Comparison of ENCODE assay signal across 1 cellular context in the genomic region with DNA sequence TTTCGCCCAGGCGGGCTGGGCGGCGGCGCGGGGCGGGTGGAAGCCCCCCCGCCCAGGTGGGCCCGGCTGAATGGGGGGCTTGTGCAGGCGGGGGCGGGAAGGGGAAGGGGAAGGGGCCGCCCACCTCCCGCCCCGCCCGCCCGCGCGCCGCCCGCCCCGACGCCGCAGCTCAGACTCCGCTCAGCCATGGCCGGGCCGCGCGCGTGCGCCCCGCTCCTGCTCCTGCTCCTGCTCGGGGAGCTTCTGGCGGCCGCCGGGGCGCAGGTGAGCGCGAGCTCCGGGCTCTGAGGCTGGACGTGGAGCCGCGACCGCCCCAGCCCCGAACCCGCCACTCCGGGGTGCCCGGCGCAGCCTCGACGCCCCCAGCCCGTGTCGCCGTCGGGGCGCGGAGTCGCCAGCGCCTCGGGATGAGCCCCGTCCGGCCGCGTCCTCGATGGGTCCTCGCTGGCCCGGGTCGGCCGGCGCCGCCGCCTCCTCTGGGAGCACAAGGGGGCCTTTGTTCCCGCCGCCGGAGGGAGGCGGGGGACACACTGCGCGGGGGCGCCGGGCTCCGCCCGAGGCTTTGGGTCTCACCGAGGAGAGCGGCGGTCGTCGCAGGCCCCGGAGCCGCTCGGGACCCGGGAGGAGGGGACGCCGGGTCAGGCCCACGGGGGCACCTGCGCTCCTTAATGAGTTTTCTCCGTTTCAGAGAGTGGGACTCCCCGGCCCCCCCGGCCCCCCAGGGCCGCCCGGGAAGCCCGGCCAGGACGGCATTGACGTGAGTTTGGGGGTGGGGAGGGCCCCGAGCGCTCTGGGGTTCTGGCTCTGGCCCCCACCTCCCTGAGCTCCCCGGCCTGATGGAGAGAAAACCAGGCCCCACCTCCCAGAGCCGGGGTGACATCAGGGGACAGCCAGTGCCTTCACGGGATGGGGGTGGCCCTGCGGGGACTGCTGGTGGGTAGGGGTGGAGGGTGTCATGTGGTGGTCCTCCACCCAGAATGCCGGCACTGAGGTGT.
TF ChIP-seq lines count a peak whose summit lies in the region.

A gene (plus strand): TSS at position 172 of the 995 bp plus-strand sequence. CDS start 15 bp downstream, at position 187.

TF ChIP-seq in HepG2, 621 proteins besides CTCF, POLR2A, EP300 and RAD21 (continued from another document and continues in another):
- TF ChIP-seq, protein P1, sequence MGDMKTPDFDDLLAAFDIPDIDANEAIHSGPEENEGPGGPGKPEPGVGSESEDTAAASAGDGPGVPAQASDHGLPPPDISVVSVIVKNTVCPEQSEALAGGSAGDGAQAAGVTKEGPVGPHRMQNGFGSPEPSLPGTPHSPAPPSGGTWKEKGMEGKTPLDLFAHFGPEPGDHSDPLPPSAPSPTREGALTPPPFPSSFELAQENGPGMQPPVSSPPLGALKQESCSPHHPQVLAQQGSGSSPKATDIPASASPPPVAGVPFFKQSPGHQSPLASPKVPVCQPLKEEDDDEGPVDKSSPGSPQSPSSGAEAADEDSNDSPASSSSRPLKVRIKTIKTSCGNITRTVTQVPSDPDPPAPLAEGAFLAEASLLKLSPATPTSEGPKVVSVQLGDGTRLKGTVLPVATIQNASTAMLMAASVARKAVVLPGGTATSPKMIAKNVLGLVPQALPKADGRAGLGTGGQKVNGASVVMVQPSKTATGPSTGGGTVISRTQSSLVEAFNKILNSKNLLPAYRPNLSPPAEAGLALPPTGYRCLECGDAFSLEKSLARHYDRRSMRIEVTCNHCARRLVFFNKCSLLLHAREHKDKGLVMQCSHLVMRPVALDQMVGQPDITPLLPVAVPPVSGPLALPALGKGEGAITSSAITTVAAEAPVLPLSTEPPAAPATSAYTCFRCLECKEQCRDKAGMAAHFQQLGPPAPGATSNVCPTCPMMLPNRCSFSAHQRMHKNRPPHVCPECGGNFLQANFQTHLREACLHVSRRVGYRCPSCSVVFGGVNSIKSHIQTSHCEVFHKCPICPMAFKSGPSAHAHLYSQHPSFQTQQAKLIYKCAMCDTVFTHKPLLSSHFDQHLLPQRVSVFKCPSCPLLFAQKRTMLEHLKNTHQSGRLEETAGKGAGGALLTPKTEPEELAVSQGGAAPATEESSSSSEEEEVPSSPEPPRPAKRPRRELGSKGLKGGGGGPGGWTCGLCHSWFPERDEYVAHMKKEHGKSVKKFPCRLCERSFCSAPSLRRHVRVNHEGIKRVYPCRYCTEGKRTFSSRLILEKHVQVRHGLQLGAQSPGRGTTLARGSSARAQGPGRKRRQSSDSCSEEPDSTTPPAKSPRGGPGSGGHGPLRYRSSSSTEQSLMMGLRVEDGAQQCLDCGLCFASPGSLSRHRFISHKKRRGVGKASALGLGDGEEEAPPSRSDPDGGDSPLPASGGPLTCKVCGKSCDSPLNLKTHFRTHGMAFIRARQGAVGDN (CRISPR knock-in tag; IDR thresholded peaks at IDR 0.05): 0 out of 2 replicates have a peak, but pooled peaks have one; percentile 13
- TF ChIP-seq MZF1 (CRISPR knock-in tag; IDR thresholded peaks at IDR 0.05; ENCODE audit: borderline replicate concordance) (peak; percentile 82; the same call in 1 of the 2 replicates), NFKBIZ (CRISPR knock-in tag; IDR thresholded peaks at IDR 0.05) (no peak), ZNF605 (CRISPR knock-in tag; IDR thresholded peaks at IDR 0.05) (no peak), ZNF569 (CRISPR knock-in tag; IDR thresholded peaks at IDR 0.05; ENCODE audit: borderline replicate concordance) (no peak), GTF2F1 (IDR thresholded peaks at IDR 0.05; ENCODE audit: low read length) (no peak), ZSCAN21 (CRISPR knock-in tag; IDR thresholded peaks at IDR 0.05; ENCODE audit: borderline replicate concordance) (peak; percentile 32; the same call in 1 of the 2 replicates), RNF2 (conservative IDR thresholded peaks at IDR 0.05; ENCODE audit: low read depth) (peak; percentile 72; the same call in 1 of the 2 replicates), ZNF678 (CRISPR knock-in tag; IDR thresholded peaks at IDR 0.05) (no peak), JUNB (CRISPR knock-in tag; IDR thresholded peaks at IDR 0.05; ENCODE audit: borderline replicate concordance) (no peak), STAG1 (CRISPR knock-in tag; IDR thresholded peaks at IDR 0.05) (no peak), ZNF747 (CRISPR knock-in tag; IDR thresholded peaks at IDR 0.05; ENCODE audit: borderline replicate concordance) (no peak), BRCA1 (CRISPR knock-in tag; IDR thresholded peaks at IDR 0.05) (no peak), CREB1 (IDR thresholded peaks at IDR 0.05) (no peak), CREB1 (CRISPR knock-in tag; IDR thresholded peaks at IDR 0.05) (no peak), WIZ (CRISPR knock-in tag; IDR thresholded peaks at IDR 0.05) (no peak), ZBTB38 (CRISPR knock-in tag; IDR thresholded peaks at IDR 0.05) (no peak), ESRRA (CRISPR knock-in tag; IDR thresholded peaks at IDR 0.05; ENCODE audit: low read depth) (no peak), ZNF260 (CRISPR knock-in tag; IDR thresholded peaks at IDR 0.05; ENCODE audit: borderline replicate concordance, low read depth) (no peak)
- TF ChIP-seq, protein P2, sequence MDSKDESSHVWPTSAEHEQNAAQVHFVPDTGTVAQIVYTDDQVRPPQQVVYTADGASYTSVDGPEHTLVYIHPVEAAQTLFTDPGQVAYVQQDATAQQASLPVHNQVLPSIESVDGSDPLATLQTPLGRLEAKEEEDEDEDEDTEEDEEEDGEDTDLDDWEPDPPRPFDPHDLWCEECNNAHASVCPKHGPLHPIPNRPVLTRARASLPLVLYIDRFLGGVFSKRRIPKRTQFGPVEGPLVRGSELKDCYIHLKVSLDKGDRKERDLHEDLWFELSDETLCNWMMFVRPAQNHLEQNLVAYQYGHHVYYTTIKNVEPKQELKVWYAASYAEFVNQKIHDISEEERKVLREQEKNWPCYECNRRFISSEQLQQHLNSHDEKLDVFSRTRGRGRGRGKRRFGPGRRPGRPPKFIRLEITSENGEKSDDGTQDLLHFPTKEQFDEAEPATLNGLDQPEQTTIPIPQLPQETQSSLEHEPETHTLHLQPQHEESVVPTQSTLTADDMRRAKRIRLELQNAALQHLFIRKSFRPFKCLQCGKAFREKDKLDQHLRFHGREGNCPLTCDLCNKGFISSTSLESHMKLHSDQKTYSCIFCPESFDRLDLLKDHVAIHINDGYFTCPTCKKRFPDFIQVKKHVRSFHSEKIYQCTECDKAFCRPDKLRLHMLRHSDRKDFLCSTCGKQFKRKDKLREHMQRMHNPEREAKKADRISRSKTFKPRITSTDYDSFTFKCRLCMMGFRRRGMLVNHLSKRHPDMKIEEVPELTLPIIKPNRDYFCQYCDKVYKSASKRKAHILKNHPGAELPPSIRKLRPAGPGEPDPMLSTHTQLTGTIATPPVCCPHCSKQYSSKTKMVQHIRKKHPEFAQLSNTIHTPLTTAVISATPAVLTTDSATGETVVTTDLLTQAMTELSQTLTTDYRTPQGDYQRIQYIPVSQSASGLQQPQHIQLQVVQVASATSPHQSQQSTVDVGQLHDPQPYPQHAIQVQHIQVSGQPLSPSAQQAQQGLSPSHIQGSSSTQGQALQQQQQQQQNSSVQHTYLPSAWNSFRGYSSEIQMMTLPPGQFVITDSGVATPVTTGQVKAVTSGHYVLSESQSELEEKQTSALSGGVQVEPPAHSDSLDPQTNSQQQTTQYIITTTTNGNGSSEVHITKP (CRISPR knock-in tag; IDR thresholded peaks at IDR 0.05; ENCODE audit: low read depth): no peak
- TF ChIP-seq, protein P3, sequence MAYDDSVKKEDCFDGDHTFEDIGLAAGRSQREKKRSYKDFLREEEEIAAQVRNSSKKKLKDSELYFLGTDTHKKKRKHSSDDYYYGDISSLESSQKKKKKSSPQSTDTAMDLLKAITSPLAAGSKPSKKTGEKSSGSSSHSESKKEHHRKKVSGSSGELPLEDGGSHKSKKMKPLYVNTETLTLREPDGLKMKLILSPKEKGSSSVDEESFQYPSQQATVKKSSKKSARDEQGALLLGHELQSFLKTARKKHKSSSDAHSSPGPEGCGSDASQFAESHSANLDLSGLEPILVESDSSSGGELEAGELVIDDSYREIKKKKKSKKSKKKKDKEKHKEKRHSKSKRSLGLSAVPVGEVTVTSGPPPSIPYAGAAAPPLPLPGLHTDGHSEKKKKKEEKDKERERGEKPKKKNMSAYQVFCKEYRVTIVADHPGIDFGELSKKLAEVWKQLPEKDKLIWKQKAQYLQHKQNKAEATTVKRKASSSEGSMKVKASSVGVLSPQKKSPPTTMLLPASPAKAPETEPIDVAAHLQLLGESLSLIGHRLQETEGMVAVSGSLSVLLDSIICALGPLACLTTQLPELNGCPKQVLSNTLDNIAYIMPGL (CRISPR knock-in tag; IDR thresholded peaks at IDR 0.05; ENCODE audit: borderline replicate concordance in 1 of 2, low read depth in 1 of 2): no peak; a peak in 1 of 4 replicates
- TF ChIP-seq, protein P4, sequence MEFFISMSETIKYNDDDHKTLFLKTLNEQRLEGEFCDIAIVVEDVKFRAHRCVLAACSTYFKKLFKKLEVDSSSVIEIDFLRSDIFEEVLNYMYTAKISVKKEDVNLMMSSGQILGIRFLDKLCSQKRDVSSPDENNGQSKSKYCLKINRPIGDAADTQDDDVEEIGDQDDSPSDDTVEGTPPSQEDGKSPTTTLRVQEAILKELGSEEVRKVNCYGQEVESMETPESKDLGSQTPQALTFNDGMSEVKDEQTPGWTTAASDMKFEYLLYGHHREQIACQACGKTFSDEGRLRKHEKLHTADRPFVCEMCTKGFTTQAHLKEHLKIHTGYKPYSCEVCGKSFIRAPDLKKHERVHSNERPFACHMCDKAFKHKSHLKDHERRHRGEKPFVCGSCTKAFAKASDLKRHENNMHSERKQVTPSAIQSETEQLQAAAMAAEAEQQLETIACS (CRISPR knock-in tag; IDR thresholded peaks at IDR 0.05): 0 out of 2 replicates have a peak, but pooled peaks have one; percentile 32
- TF ChIP-seq, protein P5, sequence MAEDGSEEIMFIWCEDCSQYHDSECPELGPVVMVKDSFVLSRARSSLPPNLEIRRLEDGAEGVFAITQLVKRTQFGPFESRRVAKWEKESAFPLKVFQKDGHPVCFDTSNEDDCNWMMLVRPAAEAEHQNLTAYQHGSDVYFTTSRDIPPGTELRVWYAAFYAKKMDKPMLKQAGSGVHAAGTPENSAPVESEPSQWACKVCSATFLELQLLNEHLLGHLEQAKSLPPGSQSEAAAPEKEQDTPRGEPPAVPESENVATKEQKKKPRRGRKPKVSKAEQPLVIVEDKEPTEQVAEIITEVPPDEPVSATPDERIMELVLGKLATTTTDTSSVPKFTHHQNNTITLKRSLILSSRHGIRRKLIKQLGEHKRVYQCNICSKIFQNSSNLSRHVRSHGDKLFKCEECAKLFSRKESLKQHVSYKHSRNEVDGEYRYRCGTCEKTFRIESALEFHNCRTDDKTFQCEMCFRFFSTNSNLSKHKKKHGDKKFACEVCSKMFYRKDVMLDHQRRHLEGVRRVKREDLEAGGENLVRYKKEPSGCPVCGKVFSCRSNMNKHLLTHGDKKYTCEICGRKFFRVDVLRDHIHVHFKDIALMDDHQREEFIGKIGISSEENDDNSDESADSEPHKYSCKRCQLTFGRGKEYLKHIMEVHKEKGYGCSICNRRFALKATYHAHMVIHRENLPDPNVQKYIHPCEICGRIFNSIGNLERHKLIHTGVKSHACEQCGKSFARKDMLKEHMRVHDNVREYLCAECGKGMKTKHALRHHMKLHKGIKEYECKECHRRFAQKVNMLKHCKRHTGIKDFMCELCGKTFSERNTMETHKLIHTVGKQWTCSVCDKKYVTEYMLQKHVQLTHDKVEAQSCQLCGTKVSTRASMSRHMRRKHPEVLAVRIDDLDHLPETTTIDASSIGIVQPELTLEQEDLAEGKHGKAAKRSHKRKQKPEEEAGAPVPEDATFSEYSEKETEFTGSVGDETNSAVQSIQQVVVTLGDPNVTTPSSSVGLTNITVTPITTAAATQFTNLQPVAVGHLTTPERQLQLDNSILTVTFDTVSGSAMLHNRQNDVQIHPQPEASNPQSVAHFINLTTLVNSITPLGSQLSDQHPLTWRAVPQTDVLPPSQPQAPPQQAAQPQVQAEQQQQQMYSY (CRISPR knock-in tag; IDR thresholded peaks at IDR 0.05): peak; percentile 29; the same call in 1 of the 2 replicates
- TF ChIP-seq, protein P6, sequence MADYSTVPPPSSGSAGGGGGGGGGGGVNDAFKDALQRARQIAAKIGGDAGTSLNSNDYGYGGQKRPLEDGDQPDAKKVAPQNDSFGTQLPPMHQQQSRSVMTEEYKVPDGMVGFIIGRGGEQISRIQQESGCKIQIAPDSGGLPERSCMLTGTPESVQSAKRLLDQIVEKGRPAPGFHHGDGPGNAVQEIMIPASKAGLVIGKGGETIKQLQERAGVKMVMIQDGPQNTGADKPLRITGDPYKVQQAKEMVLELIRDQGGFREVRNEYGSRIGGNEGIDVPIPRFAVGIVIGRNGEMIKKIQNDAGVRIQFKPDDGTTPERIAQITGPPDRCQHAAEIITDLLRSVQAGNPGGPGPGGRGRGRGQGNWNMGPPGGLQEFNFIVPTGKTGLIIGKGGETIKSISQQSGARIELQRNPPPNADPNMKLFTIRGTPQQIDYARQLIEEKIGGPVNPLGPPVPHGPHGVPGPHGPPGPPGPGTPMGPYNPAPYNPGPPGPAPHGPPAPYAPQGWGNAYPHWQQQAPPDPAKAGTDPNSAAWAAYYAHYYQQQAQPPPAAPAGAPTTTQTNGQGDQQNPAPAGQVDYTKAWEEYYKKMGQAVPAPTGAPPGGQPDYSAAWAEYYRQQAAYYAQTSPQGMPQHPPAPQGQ (CRISPR knock-in tag; IDR thresholded peaks at IDR 0.05; ENCODE audit: borderline replicate concordance): no peak
- TF ChIP-seq, protein P7, sequence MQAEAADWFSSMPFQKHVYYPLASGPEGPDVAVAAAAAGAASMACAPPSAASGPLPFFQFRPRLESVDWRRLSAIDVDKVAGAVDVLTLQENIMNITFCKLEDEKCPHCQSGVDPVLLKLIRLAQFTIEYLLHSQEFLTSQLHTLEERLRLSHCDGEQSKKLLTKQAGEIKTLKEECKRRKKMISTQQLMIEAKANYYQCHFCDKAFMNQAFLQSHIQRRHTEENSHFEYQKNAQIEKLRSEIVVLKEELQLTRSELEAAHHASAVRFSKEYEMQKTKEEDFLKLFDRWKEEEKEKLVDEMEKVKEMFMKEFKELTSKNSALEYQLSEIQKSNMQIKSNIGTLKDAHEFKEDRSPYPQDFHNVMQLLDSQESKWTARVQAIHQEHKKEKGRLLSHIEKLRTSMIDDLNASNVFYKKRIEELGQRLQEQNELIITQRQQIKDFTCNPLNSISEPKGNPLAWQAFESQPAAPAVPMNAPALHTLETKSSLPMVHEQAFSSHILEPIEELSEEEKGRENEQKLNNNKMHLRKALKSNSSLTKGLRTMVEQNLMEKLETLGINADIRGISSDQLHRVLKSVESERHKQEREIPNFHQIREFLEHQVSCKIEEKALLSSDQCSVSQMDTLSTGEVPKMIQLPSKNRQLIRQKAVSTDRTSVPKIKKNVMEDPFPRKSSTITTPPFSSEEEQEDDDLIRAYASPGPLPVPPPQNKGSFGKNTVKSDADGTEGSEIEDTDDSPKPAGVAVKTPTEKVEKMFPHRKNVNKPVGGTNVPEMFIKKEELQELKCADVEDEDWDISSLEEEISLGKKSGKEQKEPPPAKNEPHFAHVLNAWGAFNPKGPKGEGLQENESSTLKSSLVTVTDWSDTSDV (CRISPR knock-in tag; IDR thresholded peaks at IDR 0.05): 0 out of 2 replicates have a peak, but pooled peaks have one; percentile 21
